ENCODE assay signal across 9 cellular contexts in genomic region chr18:77130229-77131099, GRCh38. TPM values are rescaled to one million over a fixed set of nuclear protein-coding genes. Genes with fewer than 3 reads are reported as not detected.
DNase-seq lines count a peak whose midpoint lies in the region; ATAC-seq, FAIRE-seq and TF ChIP-seq lines count a peak whose summit lies in the region.
"Had no signal": no experiment of that assay in that cellular context is flagged by ENCODE, and none has a peak within 500 bp of the region (broad histone marks: within the 10 kb centered on the region; RNA-seq: fewer than 3 reads in every experiment).

No MANE protein-coding gene starts in this region.

- peaks cover 0 to 2% of the 10 kb centered on the region in 2 experiments for H4K20me1 ChIP-seq in H1 (replicated peaks in 1 of 2; ENCODE audit: control insufficient read depth in 1 of 2, insufficient read depth in 2 of 2, low read length in 2 of 2)

- H3K79me1 ChIP-seq in H1 (ENCODE audit: low read depth, low read length) (0 out of 2 replicates have a peak, but pooled peaks cover 2% of the 10 kb centered on the region), trophoblast cell (ENCODE audit: low read length) (peaks cover 19% of the 10 kb centered on the region)

- no peak overlapping the region for H2BK120ac ChIP-seq in H1 (replicated peaks; ENCODE audit: low read depth, low read length)
- no peak overlapping the region for H2BK120ac ChIP-seq in trophoblast cell (ENCODE audit: insufficient read depth, low read length, poor library complexity)

- peaks cover 4 to 40% (median 27%) of the 10 kb centered on the region in 4 experiments; a peak in 6 of 7 replicates for H3K27me3 ChIP-seq in H1 (replicated peaks in 1 of 4; ENCODE audit: control insufficient read depth in 3 of 4, extremely low read depth in 1 of 4, insufficient read depth in 3 of 4, low read length in 3 of 4)
- H3K27me3 ChIP-seq in trophoblast cell (ENCODE audit: insufficient read depth, low read length), result peaks cover 3% of the 10 kb centered on the region
- no peaks in the 10 kb centered on the region for H3K27me3 ChIP-seq in WERI-Rb-1 (ENCODE audit: insufficient read depth, low read depth, severe bottlenecking)
- H3K27me3 ChIP-seq: SJCRH30 had no signal

- H4K12ac ChIP-seq in trophoblast cell (ENCODE audit: low read depth, low read length), result no peak overlapping the region

- H2AK5ac ChIP-seq in H1 (ENCODE audit: low read depth, low read length) (no peak overlapping the region), trophoblast cell (ENCODE audit: low read length) (no peak overlapping the region)

- TF ChIP-seq RAD21 in H1 (IDR thresholded peaks at IDR 0.05 in 1 of 2, conservative IDR thresholded peaks at IDR 0.05 in 1 of 2; ENCODE audit: low read depth in 2 of 2, low read length in 2 of 2), result no peak

- no peak overlapping the region for H4K8ac ChIP-seq in H1 (ENCODE audit: extremely low read depth, insufficient read depth, low read length)
- H4K8ac ChIP-seq in trophoblast cell (ENCODE audit: low read depth, low read length), result no peak overlapping the region

- TF ChIP-seq POLR2A in H1 (IDR thresholded peaks at IDR 0.05; ENCODE audit: control extremely low read depth in 1 of 2, low read depth in 2 of 2, low read length in 2 of 2), result no peak

- H3K14ac ChIP-seq in H1 (ENCODE audit: insufficient read length) (no peak overlapping the region), trophoblast cell (ENCODE audit: low read length) (no peak overlapping the region)

- H3K9me3 ChIP-seq in H1 (ENCODE audit: insufficient read depth in 2 of 2, low read depth in 1 of 2, low read length in 1 of 2) (no peaks in the 10 kb centered on the region), trophoblast cell (ENCODE audit: insufficient read depth, low read depth, low read length) (no peaks in the 10 kb centered on the region), WERI-Rb-1 (ENCODE audit: severe bottlenecking) (peaks cover 4% of the 10 kb centered on the region)
- H3K9me3 ChIP-seq: SJCRH30 had no signal

- H2AFZ ChIP-seq in H1 (ENCODE audit: low read length) (no peak overlapping the region), trophoblast cell (ENCODE audit: insufficient read depth, low read length, poor library complexity) (peak overlapping the region; percentile 45)

- H4K5ac ChIP-seq in H1 (ENCODE audit: insufficient read length, low read depth, low read length), result no peak overlapping the region

- H2BK12ac ChIP-seq in H1 (ENCODE audit: low read depth, low read length) (no peak overlapping the region), trophoblast cell (ENCODE audit: low read length) (no peak overlapping the region)

- H4K91ac ChIP-seq in H1 (replicated peaks; ENCODE audit: insufficient read length, low read length) (no peak overlapping the region), trophoblast cell (ENCODE audit: low read depth, low read length) (no peak overlapping the region)

- H3K18ac ChIP-seq in H1 (ENCODE audit: extremely low read depth, low read length) (no peak overlapping the region), trophoblast cell (ENCODE audit: low read length) (no peak overlapping the region)

- no peak overlapping the region for H3K56ac ChIP-seq in H1 (replicated peaks; ENCODE audit: insufficient read length, low read depth, low read length)

- 90% methylated on average over 21 of the region's 27 CpGs; no CpG with 5 or more reads in 1 of the 2 experiments for WGBS in H1 (ENCODE audit: extremely low coverage in 1 of 2, insufficient coverage in 1 of 2, insufficient read length in 1 of 2, insufficient replicate concordance in 2 of 2, low coverage in 1 of 2, low lambda C conversion rate in 2 of 2, missing lambda C conversion rate in 1 of 2), 2 experiments
- WGBS in trophoblast cell (ENCODE audit: extremely low coverage, insufficient coverage, insufficient read length), result no CpG with 5 or more reads among the region's 27 CpGs

- H3K79me2 ChIP-seq in H1 (ENCODE audit: control insufficient read depth in 1 of 2, insufficient read depth in 2 of 2, low read length in 2 of 2) (peaks cover 0 to 10% of the 10 kb centered on the region in 2 experiments; a peak in 2 of 4 replicates), trophoblast cell (ENCODE audit: control insufficient read depth, insufficient read depth, low read length, poor library complexity) (peaks cover 9% of the 10 kb centered on the region)

- H3K27ac ChIP-seq in RWPE1, result peak overlapping the region; percentile 81
- no peak overlapping the region for H3K27ac ChIP-seq in H1 (ENCODE audit: low read depth, low read length)
- H3K27ac ChIP-seq in trophoblast cell (ENCODE audit: low read depth, low read length), result no peak overlapping the region
- no peak overlapping the region for H3K27ac ChIP-seq in WERI-Rb-1
- H3K27ac ChIP-seq: SJCRH30 had no signal

- no peak for TF ChIP-seq CTCF in GM12864 (IDR thresholded peaks at IDR 0.05; ENCODE audit: low read depth, low read length, missing control alignments)
- TF ChIP-seq CTCF in RWPE1 (conservative IDR thresholded peaks at IDR 0.05; ENCODE audit: low read depth), result no peak
- no peak for TF ChIP-seq CTCF in H1 (IDR thresholded peaks at IDR 0.05; ENCODE audit: control extremely low read depth in 1 of 3, insufficient read depth in 1 of 3, low read depth in 1 of 3, low read length in 3 of 3)
- TF ChIP-seq CTCF in WERI-Rb-1 (IDR thresholded peaks at IDR 0.05; ENCODE audit: low read depth, low read length), result no peak

- H3K4me1 ChIP-seq in H1 (replicated peaks in 1 of 4; ENCODE audit: control insufficient read depth in 3 of 4, insufficient read depth in 4 of 4, low read length in 3 of 4) (peaks cover 0 to 12% (median 5%) of the 10 kb centered on the region in 4 experiments; a peak in 3 of 7 replicates), trophoblast cell (ENCODE audit: control insufficient read depth in 1 of 2, insufficient read depth in 2 of 2, low read length in 2 of 2) (peaks cover 9 to 24% of the 10 kb centered on the region in 2 experiments)
- H3K4me1 ChIP-seq: SJCRH30 had no signal

- TF ChIP-seq EP300 in H1 (IDR thresholded peaks at IDR 0.05; ENCODE audit: borderline replicate concordance in 1 of 2, low read depth in 2 of 2, low read length in 2 of 2), result no peak

- FAIRE-seq in H1 (lab: Jason Lieb, UNC), result no peak

- H3K23me2 ChIP-seq in H1 (ENCODE audit: low read depth, low read length), result peaks cover 19% of the 10 kb centered on the region; the same call in 1 of the 2 replicates

- H3K4me2 ChIP-seq in H1 (ENCODE audit: insufficient read depth in 1 of 2, low read depth in 2 of 2, low read length in 2 of 2), result peak overlapping the region; percentile 77 to 89; a peak in 3 of 4 replicates
- peak overlapping the region; percentile 97 for H3K4me2 ChIP-seq in trophoblast cell (ENCODE audit: low read length)

- DNase-seq in GM12864 (ENCODE audit: low read depth) (no peak), RWPE1 (ENCODE audit: low spot score) (no peak), H1 (ENCODE audit: low read depth in 1 of 2, low spot score in 2 of 2) (no peak), trophoblast cell (no peak), WERI-Rb-1 (no peak), NCI-H1694 (lab: John Stamatoyannopoulos, UW) (no peak)
- DNase-seq: SJCRH30 had no signal

- H2BK15ac ChIP-seq in H1 (ENCODE audit: low read length), result no peak overlapping the region

- H3K4ac ChIP-seq in H1 (replicated peaks; ENCODE audit: insufficient read length, low read depth, low read length), result no peak overlapping the region
- H3K4ac ChIP-seq in trophoblast cell (ENCODE audit: low read depth, low read length), result peak overlapping the region; percentile 78

- H2BK5ac ChIP-seq in H1 (ENCODE audit: low read depth, low read length), result no peak overlapping the region
- no peak overlapping the region for H2BK5ac ChIP-seq in trophoblast cell (ENCODE audit: low read depth, low read length, poor library complexity)

- no peak overlapping the region for H3K9ac ChIP-seq in H1 (replicated peaks in 1 of 4; ENCODE audit: extremely low read depth in 1 of 4, low read depth in 3 of 4, low read length in 3 of 4)
- H3K9ac ChIP-seq in trophoblast cell (ENCODE audit: low read length), result no peak overlapping the region

- peak overlapping the region; percentile 96 for H3K4me3 ChIP-seq in GM12864 (ENCODE audit: low read depth, low read length)
- peak overlapping the region in 2 of 4 experiments; percentile 44 to 84; a peak in 3 of 8 replicates for H3K4me3 ChIP-seq in H1 (ENCODE audit: extremely low read depth in 1 of 4, insufficient read depth in 2 of 4, low read depth in 3 of 4, low read length in 4 of 4)
- H3K4me3 ChIP-seq in trophoblast cell (ENCODE audit: low read depth, low read length), result peak overlapping the region; percentile 45
- H3K4me3 ChIP-seq in WERI-Rb-1 (ENCODE audit: low read depth, low read length), result no peak overlapping the region
- H3K4me3 ChIP-seq: SJCRH30 had no signal

- POLR2A ChIA-PET in RWPE1 (lab: Yijun Ruan, JAX; ENCODE audit: low non-redundant PET) (no interaction called here), H1 (lab: Charles Lee; ENCODE audit: partially characterized antibody) (interaction anchor here (0.7 to 1.0 kb wide), 2 partner anchors 29 to 33 kb away, joined by 3 to 6 read pairs; no protein-coding TSS in a partner anchor)

- no peak overlapping the region for H3K23ac ChIP-seq in H1 (ENCODE audit: insufficient read length)
- H3K23ac ChIP-seq in trophoblast cell (ENCODE audit: low read length), result no peak overlapping the region

- H3K36me3 ChIP-seq in H1 (ENCODE audit: control insufficient read depth in 2 of 4, insufficient read depth in 4 of 4, low read length in 3 of 4) (no peaks in the 10 kb centered on the region), trophoblast cell (ENCODE audit: control insufficient read depth in 1 of 2, insufficient read depth in 2 of 2, low read length in 2 of 2) (no peaks in the 10 kb centered on the region), WERI-Rb-1 (no peaks in the 10 kb centered on the region)
- H3K36me3 ChIP-seq: SJCRH30 had no signal

- no peak for ATAC-seq in HG03095 (IDR thresholded peaks at IDR 0.05; ENCODE audit: unreplicated experiment)
- no peak for ATAC-seq in HG02884 (IDR thresholded peaks at IDR 0.05; ENCODE audit: unreplicated experiment)

- CTCF ChIA-PET in RWPE1 (lab: Yijun Ruan, JAX), result interaction anchor here (0.7 kb wide), 1 partner anchor 9 kb away, joined by 5 read pairs; no protein-coding TSS in a partner anchor
- CTCF ChIA-PET in H1 (lab: Charles Lee; ENCODE audit: partially characterized antibody), result interaction anchor here (0.6 to 1.2 kb wide), 5 partner anchors 8 to 298 kb away, joined by 3 to 4 read pairs (median 3); no protein-coding TSS in a partner anchor

- no peak overlapping the region for H2BK20ac ChIP-seq in H1 (ENCODE audit: low read length)

TF ChIP-seq in H1, 55 proteins besides CTCF, POLR2A, EP300 and RAD21 (continues in another document):
- TF ChIP-seq SIX5 (IDR thresholded peaks at IDR 0.05; ENCODE audit: low read depth, low read length), result no peak

RNA-seq across cellular contexts. Expression of gene MBP, which starts 2.1 kb away (rescaled TPM):
- total RNA-seq in H1 (2021; fragmentation: NEBNext Ultra II Directional; extraction: Animal tissue kit (Norgen Biotek cat#: 25700)), result 19.2 and 19.3 TPM in 2 replicates
- polyA plus RNA-seq in H1 (2011; rRNA removed), result 6.8 and 7.7 TPM in 2 replicates
- polyA plus RNA-seq in H1 (2011; cell fraction: cytosol; rRNA removed), result 8.9 TPM
- 14.2 TPM for polyA plus RNA-seq in H1 (2011; cell fraction: nucleus; rRNA removed)
- polyA plus RNA-seq in H1 (2012, experiment 1 of 2), result 6.1 to 8.2 TPM (median 7.4 TPM) in 4 replicates
- 2.2 TPM for polyA plus RNA-seq in H1 (2012, experiment 2 of 2)
- polyA plus RNA-seq in H1 (2013, experiment 1 of 2), result 13.3 TPM
- 12.9 TPM for polyA plus RNA-seq in H1 (2013, experiment 2 of 2)
- 13.3 and 15.9 TPM in 2 replicates for polyA minus RNA-seq in H1 (2011; rRNA and poly(A)+ RNA removed)
- polyA minus RNA-seq in H1 (2011; cell fraction: cytosol; rRNA and poly(A)+ RNA removed), result 16.8 TPM
- polyA minus RNA-seq in H1 (2011; cell fraction: nucleus; rRNA and poly(A)+ RNA removed), result 11.4 TPM
- polyA plus RNA-seq in trophoblast cell (2013), result 8.4 and 9.2 TPM in 2 replicates
